ENCODE assay signal across 13 cellular contexts in genomic region chr12:95996034-95996658, GRCh38. TPM values are rescaled to one million over a fixed set of nuclear protein-coding genes. Genes with fewer than 3 reads are reported as not detected.
A peak's percentile ranks its signal among the peaks of the same experiment; 100 is the strongest.
DNase-seq lines count a peak whose midpoint lies in the region; ATAC-seq and TF ChIP-seq lines count a peak whose summit lies in the region.
"Had no signal": no experiment of that assay in that cellular context is flagged by ENCODE, and none has a peak within 500 bp of the region (broad histone marks: within the 10 kb centered on the region; RNA-seq: fewer than 3 reads in every experiment).

TSS of gene HAL (minus strand) at chr12:95996344. CDS start at chr12:95995910, 434 bp downstream.

- H3K27me3 ChIP-seq in transverse colon = no peaks in the 10 kb centered on the region

- peaks cover 0 to under 1% (median 0%) of the 10 kb centered on the region in 4 donors for H3K36me3 ChIP-seq in transverse colon
- H3K36me3 ChIP-seq: SJSA1 had no signal

- no peak within 1 kb of the TSS for H3K4me3 Mint-ChIP-seq in WTC11
- no peak within 1 kb of the TSS for H3K4me3 Mint-ChIP-seq in activated CD4-positive, alpha-beta memory T cell treated with anti-CD3 and anti-CD28 coated beads for 36 hours
- H3K4me3 Mint-ChIP-seq: activated B cell treated with CpG ODN at 0.5 μM for 24 hours, brain had no signal

- H3K4me1 Mint-ChIP-seq in WTC11 = peaks cover 6% of the 10 kb centered on the region
- H3K4me1 Mint-ChIP-seq in activated CD4-positive, alpha-beta memory T cell treated with anti-CD3 and anti-CD28 coated beads for 36 hours (ENCODE audit: low read depth) = peaks cover 9% of the 10 kb centered on the region

- ATAC-seq in WTC11 = no peak
- peak; percentile 46 for ATAC-seq in left lobe of liver

- TF ChIP-seq EP300 in transverse colon (IDR thresholded peaks at IDR 0.05; ENCODE audit: low read depth) = no peak

- no peak for TF ChIP-seq POLR2A in transverse colon (IDR thresholded peaks at IDR 0.05)

- peaks cover 7% of the 10 kb centered on the region for H3K36me3 Mint-ChIP-seq in WTC11
- peaks cover 10% of the 10 kb centered on the region for H3K36me3 Mint-ChIP-seq in activated CD4-positive, alpha-beta memory T cell treated with anti-CD3 and anti-CD28 coated beads for 36 hours

- no peak within 1 kb of the TSS for H3K4me3 ChIP-seq in transverse colon
- H3K4me3 ChIP-seq: SJSA1, thoracic aorta had no signal

- H3K27ac ChIP-seq in transverse colon = no peak within 1 kb of the TSS
- H3K27ac ChIP-seq: thoracic aorta had no signal

- in situ Hi-C loops in KBM-7 (cut with MboI; ENCODE audit: low pct_unique_long_range_greater_than_20kb, low sequenced_read_pairs) (no loop called here), transverse colon (cut with MboI; ENCODE audit: low pct_ligation_motif_present in 1 of 4, low pct_unique_long_range_greater_than_20kb in 1 of 4, low sequenced_read_pairs in 3 of 4) (loop anchor here in 2 of 4 donors (5.0 to 25.0 kb wide), 2 partner anchors 79 to 409 kb away; no protein-coding TSS in a partner anchor)

- no peak for TF ChIP-seq CTCF in WTC11 (IDR thresholded peaks at IDR 0.05)
- no peak for TF ChIP-seq CTCF in transverse colon (IDR thresholded peaks at IDR 0.05)

- 28 to 51% methylated on average over 2 to 7 of the region's 7 CpGs for WGBS in transverse colon (ENCODE audit: low coverage in 1 of 2), 2 donors

- POLR2A ChIA-PET in WTC11 (lab: Charles Lee) = interaction anchor here (1.1 kb wide), 1 partner anchor 131 kb away, joined by 6 read pairs; no protein-coding TSS in a partner anchor
- POLR2A ChIA-PET in activated CD4-positive, alpha-beta memory T cell treated with anti-CD3 and anti-CD28 coated beads for 36 hours (lab: Charles Lee) = no interaction called here

- 0 out of 2 replicates have a peak within 1 kb of the TSS, but pooled peaks have one; percentile 48 for H3K27ac Mint-ChIP-seq in WTC11
- no peak within 1 kb of the TSS for H3K27ac Mint-ChIP-seq in activated CD4-positive, alpha-beta memory T cell treated with anti-CD3 and anti-CD28 coated beads for 36 hours
- H3K27ac Mint-ChIP-seq: activated B cell treated with CpG ODN at 0.5 μM for 24 hours, brain had no signal

- CTCF ChIA-PET in WTC11 (lab: Charles Lee) = no interaction called here
- CTCF ChIA-PET in activated CD4-positive, alpha-beta memory T cell treated with anti-CD3 and anti-CD28 coated beads for 36 hours (lab: Charles Lee) = interaction anchor here (5.2 kb wide), 1 partner anchor 78 kb away, joined by 84 read pairs; no protein-coding TSS in a partner anchor

- DNase-seq in KBM-7 (peak; percentile 31), WTC11 (ENCODE audit: low spot score) (no peak), left lobe of liver (ENCODE audit: low spot score) (peak; percentile 84), transverse colon (peak; percentile 18), DMS 273 (lab: John Stamatoyannopoulos, UW; ENCODE audit: unreplicated experiment) (no peak), AG08395 (ENCODE audit: low spot score) (no peak)
- DNase-seq in activated CD4-positive, alpha-beta memory T cell treated with anti-CD3 and anti-CD28 coated beads for 36 hours = no peak
- DNase-seq: activated B cell treated with CpG ODN at 0.5 μM for 24 hours; activated T-cell treated with anti-CD3 and anti-CD28 coated beads, Interleukin-2, amount 50 U/mL, for 48 hours; NCI-H1105 treated with DMSO at 0.1 percent for 48 hours had no signal

- H3K9me3 Mint-ChIP-seq in WTC11 = no peaks in the 10 kb centered on the region
- no peaks in the 10 kb centered on the region for H3K9me3 Mint-ChIP-seq in activated CD4-positive, alpha-beta memory T cell treated with anti-CD3 and anti-CD28 coated beads for 36 hours
- H3K9me3 Mint-ChIP-seq: activated B cell treated with CpG ODN at 0.5 μM for 24 hours, brain had no signal

- H3K4me1 ChIP-seq in transverse colon = peaks cover 0 to 7% (median 2%) of the 10 kb centered on the region in 4 donors

- H3K9me3 ChIP-seq in transverse colon = no peaks in the 10 kb centered on the region
- H3K9me3 ChIP-seq: thoracic aorta had no signal

- intact Hi-C loops in transverse colon (cut with DNase I; ENCODE audit: low total_unique reads) = loop anchor here (5.0 kb wide), 1 partner anchor 79 kb away; no protein-coding TSS in a partner anchor
- intact Hi-C loops in activated CD4-positive, alpha-beta memory T cell treated with anti-CD3 and anti-CD28 coated beads for 36 hours (cut with micrococcal nuclease) = loop anchor here (5.0 to 10.0 kb wide), 2 partner anchors 139 to 371 kb away; partner anchors contain the start of gene SNRPF

- no peaks in the 10 kb centered on the region; the same call in 1 of the 2 replicates for H3K27me3 Mint-ChIP-seq in WTC11 (ENCODE audit: low read depth)
- no peaks in the 10 kb centered on the region for H3K27me3 Mint-ChIP-seq in activated CD4-positive, alpha-beta memory T cell treated with anti-CD3 and anti-CD28 coated beads for 36 hours
- H3K27me3 Mint-ChIP-seq: activated B cell treated with CpG ODN at 0.5 μM for 24 hours had no signal

TF ChIP-seq in WTC11, 78 proteins besides CTCF, POLR2A, EP300 and RAD21:
- TF ChIP-seq GABPB1 (CRISPR knock-in tag; IDR thresholded peaks at IDR 0.05) (peak; percentile 92), PREB (CRISPR knock-in tag; IDR thresholded peaks at IDR 0.05; ENCODE audit: borderline replicate concordance) (no peak)

RNA-seq across cellular contexts. Expression of gene HAL, which starts in this region (rescaled TPM):
- total RNA-seq in WTC11 (2021) (0.23 to 0.39 TPM (median 0.32 TPM) in 3 replicates), left lobe of liver (210 TPM), transverse colon (1 to 10 TPM in 3 of 4 donors, not detected in 1; 1.1 to 3.3 (median 2.6) TPM)
- under 1 TPM; 0.12 to 0.36 TPM for total RNA-seq in activated CD4-positive, alpha-beta memory T cell treated with anti-CD3 and anti-CD28 coated beads for 36 hours

Comparison
In these comparisons a context has a peak if more than half of its experiments do, and no peak if none do; other contexts are left out.
1. RNA of gene HAL (total RNA-seq): 210 TPM in left lobe of liver (single experiment); 1.1 to 3.3 TPM in transverse colon, 0.23 to 0.39 TPM in WTC11 and 0.12 to 0.36 TPM in activated CD4-positive, alpha-beta memory T cell treated with anti-CD3 and anti-CD28 coated beads for 36 hours; every median in the first group is over 10 times any median in the second.
2. DNase-seq: peak in KBM-7 (single experiment), left lobe of liver (single experiment) and transverse colon (single experiment); none in WTC11 (single experiment), DMS 273 (single experiment), AG08395 (single experiment) and activated CD4-positive, alpha-beta memory T cell treated with anti-CD3 and anti-CD28 coated beads for 36 hours (single experiment).